14 cellular contexts compared by ENCODE assay signal in the genomic region with DNA sequence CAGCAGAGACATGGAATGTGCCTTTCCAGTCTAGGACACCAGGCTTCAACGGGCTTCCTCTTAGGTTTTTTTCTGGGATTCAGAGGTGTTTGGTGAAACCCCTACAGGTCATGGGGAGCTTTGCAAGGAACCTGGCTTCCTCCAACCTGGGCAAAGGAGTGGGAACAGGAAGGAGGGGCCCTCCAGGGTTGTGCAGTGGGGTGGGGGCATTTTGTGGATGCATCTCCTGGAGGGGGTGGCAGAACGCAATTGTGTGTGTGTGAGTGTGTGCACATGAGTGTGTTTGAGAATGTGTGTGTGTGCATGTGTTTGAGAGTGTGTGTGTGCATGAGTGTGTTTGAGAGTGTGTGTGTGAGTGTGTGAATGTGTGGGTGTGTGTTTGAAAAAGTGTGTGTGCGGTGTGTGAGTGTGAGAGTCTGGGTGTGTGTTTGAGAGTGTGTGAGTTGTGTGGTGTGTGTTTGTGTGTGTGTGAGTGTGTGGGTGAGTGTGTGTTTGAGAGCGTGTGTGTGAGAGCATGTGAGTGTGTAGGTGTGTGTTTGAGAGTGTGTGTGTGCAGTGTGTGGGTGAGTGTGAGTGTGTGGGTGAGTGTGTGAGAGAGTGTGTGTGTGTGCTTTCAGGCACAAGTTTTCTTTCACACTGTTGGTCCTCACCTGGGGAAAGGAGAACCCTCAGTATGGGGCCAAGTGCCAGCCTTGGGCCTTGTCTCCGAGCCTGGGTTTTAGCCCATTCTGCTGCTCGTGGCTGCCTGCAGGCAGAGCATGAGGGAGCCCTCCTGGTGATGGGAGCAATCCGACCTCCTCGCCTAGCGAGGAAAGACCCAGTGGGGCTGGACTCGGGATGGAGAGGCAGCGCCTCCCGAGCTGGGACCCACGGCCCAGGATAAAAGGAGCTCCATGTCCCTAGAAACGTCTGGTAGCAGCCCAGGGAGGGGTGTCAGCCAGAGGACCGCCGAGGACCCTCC. TPM values are rescaled to one million over a fixed set of nuclear protein-coding genes. Genes with fewer than 3 reads are reported as not detected.
DNase-seq lines count a peak whose midpoint lies in the region; ATAC-seq and TF ChIP-seq lines count a peak whose summit lies in the region.
"Had no signal": no experiment of that assay in that cellular context is flagged by ENCODE, and none has a peak within 500 bp of the region (broad histone marks: within the 10 kb centered on the region; RNA-seq: fewer than 3 reads in every experiment).

No MANE protein-coding gene starts in this region.

- no peaks in the 10 kb centered on the region for H3K36me3 ChIP-seq in BE2C
- H3K36me3 ChIP-seq: tibial nerve had no signal

- TF ChIP-seq CTCF in BE2C (IDR thresholded peaks at IDR 0.05; ENCODE audit: low read depth, low read length), result 0 out of 2 replicates have a peak, but pooled peaks have one; percentile 12
- peak; percentile 6 for TF ChIP-seq CTCF in cardiac fibroblast (IDR thresholded peaks at IDR 0.05; ENCODE audit: low read depth, low read length)

- H3K9me3 ChIP-seq in BE2C, result no peaks in the 10 kb centered on the region
- H3K9me3 ChIP-seq: tibial nerve had no signal

- no peaks in the 10 kb centered on the region for H3K4me1 ChIP-seq in BE2C

- no peaks in the 10 kb centered on the region for H3K27me3 ChIP-seq in BE2C
- H3K27me3 ChIP-seq: tibial nerve had no signal

- H3K4me3 ChIP-seq in BE2C (ENCODE audit: low read depth, low read length) (no peak overlapping the region), cardiac fibroblast (replicated peaks in 1 of 2; ENCODE audit: low read depth in 2 of 2, low read length in 2 of 2) (no peak overlapping the region)
- H3K4me3 ChIP-seq: tibial nerve had no signal

- no peak for DNase-seq in BE2C
- DNase-seq in HuH-7 (ENCODE audit: low spot score), result peak; percentile 16
- no peak for DNase-seq in cardiac fibroblast (ENCODE audit: low read depth in 2 of 2)
- DNase-seq in mesenteric fat pad (ENCODE audit: low spot score), result peak; percentile 60
- no peak for DNase-seq in NCI-H2196 treated with DMSO at 0.1 percent for 48 hours (lab: John Stamatoyannopoulos, UW; ENCODE audit: unreplicated experiment)
- DNase-seq: activated CD4-positive, alpha-beta T cell treated with anti-CD3 and anti-CD28 coated beads, Interleukin-2, amount 10 ng/mL, durations not matched to agents 7 days and 5 days; activated T-cell treated with anti-CD3 and anti-CD28 coated beads, Interleukin-2, amount 50 U/mL, for 72 hours; KG1; NCI-H526 treated with DMSO at 0.1 percent for 48 hours; T-helper 9 cell had no signal

- ATAC-seq in GM18498 (IDR thresholded peaks at IDR 0.05; ENCODE audit: unreplicated experiment) (no peak), GM21723 (IDR thresholded peaks at IDR 0.05; ENCODE audit: unreplicated experiment) (no peak), GM18520 (IDR thresholded peaks at IDR 0.05; ENCODE audit: unreplicated experiment) (no peak)
- ATAC-seq: activated T-cell treated with anti-CD3 and anti-CD28 coated beads, Interleukin-2, amount 50 U/mL, for 72 hours had no signal

RNA-seq across cellular contexts. Expression of a gene that starts 35.5 kb away (rescaled TPM):
- polyA plus RNA-seq in BE2C (2012; ENCODE audit: insufficient read depth, insufficient read length, low read depth), result 0.28 TPM
- total RNA-seq in mesenteric fat pad, result 9.7 TPM

Comparison
In these comparisons a context has a peak if more than half of its experiments do, and no peak if none do; other contexts are left out.
1. DNase-seq: peak in HuH-7 (single experiment) and mesenteric fat pad (single experiment); none in BE2C (single experiment), cardiac fibroblast (0 of 2) and NCI-H2196 treated with DMSO at 0.1 percent for 48 hours (single experiment).